ENCODE assay signal across 1 cellular context in the genomic region with DNA sequence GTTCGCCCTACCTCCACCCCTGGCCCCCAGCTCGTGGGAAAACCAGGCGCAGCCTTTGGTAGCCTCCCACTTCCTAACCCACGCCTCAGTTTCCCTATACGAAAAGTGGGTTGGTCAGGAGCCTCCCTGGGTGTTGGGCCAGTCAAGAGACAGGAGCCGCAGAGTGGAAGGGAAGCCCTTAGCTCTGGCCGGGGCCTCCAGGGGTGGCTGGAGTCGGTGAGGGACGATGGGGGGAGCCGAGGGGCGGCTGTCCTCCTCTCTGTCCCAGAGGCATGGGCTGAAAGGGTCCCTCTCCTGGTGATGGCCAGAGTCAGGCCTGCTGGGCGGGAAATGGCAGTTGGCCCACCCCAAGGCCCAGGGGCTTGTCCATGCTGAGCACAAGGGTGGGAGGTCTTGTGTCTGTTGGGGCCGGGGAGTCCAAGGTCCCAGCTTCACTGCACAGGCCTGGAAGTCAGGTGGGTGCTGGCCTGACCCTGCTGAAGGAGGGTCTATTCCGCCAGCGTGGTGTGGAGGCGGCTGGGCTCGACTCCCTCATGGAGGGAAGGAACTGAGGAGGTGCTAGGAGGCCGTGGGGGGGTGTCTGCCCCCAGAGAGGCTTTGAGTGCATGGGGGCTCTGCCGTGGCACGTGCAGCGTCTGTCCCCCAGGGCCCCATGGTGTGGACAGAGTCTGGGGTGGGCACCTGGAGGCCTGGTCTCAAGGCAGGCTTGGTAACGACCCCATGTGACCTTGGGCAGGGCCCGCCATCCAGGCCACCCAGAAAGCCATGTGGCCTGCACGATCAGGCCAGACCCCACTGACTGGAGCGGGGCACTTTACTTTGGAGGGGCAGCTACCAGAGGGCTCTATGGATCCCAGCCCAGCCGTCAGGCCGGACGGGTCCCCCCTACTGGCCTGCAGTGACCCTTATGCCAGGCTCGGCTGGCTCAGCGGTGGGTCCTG.
A peak's percentile ranks its signal among the peaks of the same experiment; 100 is the strongest.
TF ChIP-seq lines count a peak whose summit lies in the region.

No MANE protein-coding gene starts in this region.

TF ChIP-seq in HepG2, 621 proteins besides CTCF, POLR2A, EP300 and RAD21 (continued from another document and continues in another):
- no peak for TF ChIP-seq ZNF235 (CRISPR knock-in tag; IDR thresholded peaks at IDR 0.05; ENCODE audit: borderline replicate concordance)
- TF ChIP-seq, protein P1, sequence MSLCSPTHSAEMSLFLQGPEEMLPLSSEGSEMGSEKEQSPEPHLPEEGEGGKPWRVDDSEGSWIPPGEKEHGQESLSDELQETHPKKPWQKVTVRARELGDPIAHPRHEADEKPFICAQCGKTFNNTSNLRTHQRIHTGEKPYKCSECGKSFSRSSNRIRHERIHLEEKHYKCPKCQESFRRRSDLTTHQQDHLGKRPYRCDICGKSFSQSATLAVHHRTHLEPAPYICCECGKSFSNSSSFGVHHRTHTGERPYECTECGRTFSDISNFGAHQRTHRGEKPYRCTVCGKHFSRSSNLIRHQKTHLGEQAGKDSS (CRISPR knock-in tag; IDR thresholded peaks at IDR 0.05; ENCODE audit: borderline replicate concordance, low read depth): no peak; the same call in 1 of the 2 replicates
- TF ChIP-seq CEBPG (CRISPR knock-in tag; IDR thresholded peaks at IDR 0.05): no peak
- no peak for TF ChIP-seq ZSCAN30 (CRISPR knock-in tag; IDR thresholded peaks at IDR 0.05)
- TF ChIP-seq ASH2L (IDR thresholded peaks at IDR 0.05; ENCODE audit: insufficient read length, low read depth, low read length): no peak
- no peak for TF ChIP-seq ZNF749 (CRISPR knock-in tag; IDR thresholded peaks at IDR 0.05; ENCODE audit: borderline replicate concordance)
- peak; percentile 34; the same call in 1 of the 2 replicates for TF ChIP-seq ZNF12 (CRISPR knock-in tag; IDR thresholded peaks at IDR 0.05)
- TF ChIP-seq ZFP62 (CRISPR knock-in tag; IDR thresholded peaks at IDR 0.05): no peak
- no peak for TF ChIP-seq NFE2L2 (IDR thresholded peaks at IDR 0.05; ENCODE audit: low read length)
- no peak; the same call in 1 of the 2 replicates for TF ChIP-seq SNAI1 (CRISPR knock-in tag; IDR thresholded peaks at IDR 0.05; ENCODE audit: borderline replicate concordance)
- TF ChIP-seq GFI1 (CRISPR knock-in tag; IDR thresholded peaks at IDR 0.05; ENCODE audit: borderline replicate concordance): peak; percentile 3; the same call in 1 of the 2 replicates
- TF ChIP-seq, protein P2, sequence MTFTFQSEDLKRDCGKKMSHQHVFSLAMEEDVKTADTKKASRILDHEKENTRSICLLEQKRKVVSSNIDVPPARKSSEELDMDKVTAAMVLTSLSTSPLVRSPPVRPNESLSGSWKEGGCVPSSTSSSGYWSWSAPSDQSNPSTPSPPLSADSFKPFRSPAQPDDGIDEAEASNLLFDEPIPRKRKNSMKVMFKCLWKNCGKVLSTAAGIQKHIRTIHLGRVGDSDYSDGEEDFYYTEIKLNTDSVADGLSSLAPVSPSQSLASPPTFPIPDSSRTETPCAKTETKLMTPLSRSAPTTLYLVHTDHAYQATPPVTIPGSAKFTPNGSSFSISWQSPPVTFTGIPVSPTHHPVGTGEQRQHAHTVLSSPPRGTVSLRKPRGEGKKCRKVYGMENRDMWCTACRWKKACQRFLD (CRISPR knock-in tag; IDR thresholded peaks at IDR 0.05; ENCODE audit: borderline replicate concordance): no peak; the same call in 1 of the 2 replicates
- no peak; the same call in 1 of the 2 replicates for TF ChIP-seq SSRP1 (CRISPR knock-in tag; IDR thresholded peaks at IDR 0.05)
- no peak for TF ChIP-seq HMG20B (CRISPR knock-in tag; conservative IDR thresholded peaks at IDR 0.05)
- TF ChIP-seq SCMH1 (CRISPR knock-in tag; IDR thresholded peaks at IDR 0.05; ENCODE audit: borderline replicate concordance): no peak
- TF ChIP-seq, protein P3, sequence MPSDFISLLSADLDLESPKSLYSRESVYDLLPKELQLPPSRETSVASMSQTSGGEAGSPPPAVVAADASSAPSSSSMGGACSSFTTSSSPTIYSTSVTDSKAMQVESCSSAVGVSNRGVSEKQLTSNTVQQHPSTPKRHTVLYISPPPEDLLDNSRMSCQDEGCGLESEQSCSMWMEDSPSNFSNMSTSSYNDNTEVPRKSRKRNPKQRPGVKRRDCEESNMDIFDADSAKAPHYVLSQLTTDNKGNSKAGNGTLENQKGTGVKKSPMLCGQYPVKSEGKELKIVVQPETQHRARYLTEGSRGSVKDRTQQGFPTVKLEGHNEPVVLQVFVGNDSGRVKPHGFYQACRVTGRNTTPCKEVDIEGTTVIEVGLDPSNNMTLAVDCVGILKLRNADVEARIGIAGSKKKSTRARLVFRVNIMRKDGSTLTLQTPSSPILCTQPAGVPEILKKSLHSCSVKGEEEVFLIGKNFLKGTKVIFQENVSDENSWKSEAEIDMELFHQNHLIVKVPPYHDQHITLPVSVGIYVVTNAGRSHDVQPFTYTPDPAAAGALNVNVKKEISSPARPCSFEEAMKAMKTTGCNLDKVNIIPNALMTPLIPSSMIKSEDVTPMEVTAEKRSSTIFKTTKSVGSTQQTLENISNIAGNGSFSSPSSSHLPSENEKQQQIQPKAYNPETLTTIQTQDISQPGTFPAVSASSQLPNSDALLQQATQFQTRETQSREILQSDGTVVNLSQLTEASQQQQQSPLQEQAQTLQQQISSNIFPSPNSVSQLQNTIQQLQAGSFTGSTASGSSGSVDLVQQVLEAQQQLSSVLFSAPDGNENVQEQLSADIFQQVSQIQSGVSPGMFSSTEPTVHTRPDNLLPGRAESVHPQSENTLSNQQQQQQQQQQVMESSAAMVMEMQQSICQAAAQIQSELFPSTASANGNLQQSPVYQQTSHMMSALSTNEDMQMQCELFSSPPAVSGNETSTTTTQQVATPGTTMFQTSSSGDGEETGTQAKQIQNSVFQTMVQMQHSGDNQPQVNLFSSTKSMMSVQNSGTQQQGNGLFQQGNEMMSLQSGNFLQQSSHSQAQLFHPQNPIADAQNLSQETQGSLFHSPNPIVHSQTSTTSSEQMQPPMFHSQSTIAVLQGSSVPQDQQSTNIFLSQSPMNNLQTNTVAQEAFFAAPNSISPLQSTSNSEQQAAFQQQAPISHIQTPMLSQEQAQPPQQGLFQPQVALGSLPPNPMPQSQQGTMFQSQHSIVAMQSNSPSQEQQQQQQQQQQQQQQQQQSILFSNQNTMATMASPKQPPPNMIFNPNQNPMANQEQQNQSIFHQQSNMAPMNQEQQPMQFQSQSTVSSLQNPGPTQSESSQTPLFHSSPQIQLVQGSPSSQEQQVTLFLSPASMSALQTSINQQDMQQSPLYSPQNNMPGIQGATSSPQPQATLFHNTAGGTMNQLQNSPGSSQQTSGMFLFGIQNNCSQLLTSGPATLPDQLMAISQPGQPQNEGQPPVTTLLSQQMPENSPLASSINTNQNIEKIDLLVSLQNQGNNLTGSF (CRISPR knock-in tag; IDR thresholded peaks at IDR 0.05): no peak; the same call in 1 of the 2 replicates
- no peak for TF ChIP-seq ZNF572 (CRISPR knock-in tag; IDR thresholded peaks at IDR 0.05)
- TF ChIP-seq HMGA1 (CRISPR knock-in tag; conservative IDR thresholded peaks at IDR 0.05): no peak
- TF ChIP-seq, protein P4, sequence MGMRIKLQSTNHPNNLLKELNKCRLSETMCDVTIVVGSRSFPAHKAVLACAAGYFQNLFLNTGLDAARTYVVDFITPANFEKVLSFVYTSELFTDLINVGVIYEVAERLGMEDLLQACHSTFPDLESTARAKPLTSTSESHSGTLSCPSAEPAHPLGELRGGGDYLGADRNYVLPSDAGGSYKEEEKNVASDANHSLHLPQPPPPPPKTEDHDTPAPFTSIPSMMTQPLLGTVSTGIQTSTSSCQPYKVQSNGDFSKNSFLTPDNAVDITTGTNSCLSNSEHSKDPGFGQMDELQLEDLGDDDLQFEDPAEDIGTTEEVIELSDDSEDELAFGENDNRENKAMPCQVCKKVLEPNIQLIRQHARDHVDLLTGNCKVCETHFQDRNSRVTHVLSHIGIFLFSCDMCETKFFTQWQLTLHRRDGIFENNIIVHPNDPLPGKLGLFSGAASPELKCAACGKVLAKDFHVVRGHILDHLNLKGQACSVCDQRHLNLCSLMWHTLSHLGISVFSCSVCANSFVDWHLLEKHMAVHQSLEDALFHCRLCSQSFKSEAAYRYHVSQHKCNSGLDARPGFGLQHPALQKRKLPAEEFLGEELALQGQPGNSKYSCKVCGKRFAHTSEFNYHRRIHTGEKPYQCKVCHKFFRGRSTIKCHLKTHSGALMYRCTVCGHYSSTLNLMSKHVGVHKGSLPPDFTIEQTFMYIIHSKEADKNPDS (CRISPR knock-in tag; IDR thresholded peaks at IDR 0.05): no peak
- TF ChIP-seq, protein P5, sequence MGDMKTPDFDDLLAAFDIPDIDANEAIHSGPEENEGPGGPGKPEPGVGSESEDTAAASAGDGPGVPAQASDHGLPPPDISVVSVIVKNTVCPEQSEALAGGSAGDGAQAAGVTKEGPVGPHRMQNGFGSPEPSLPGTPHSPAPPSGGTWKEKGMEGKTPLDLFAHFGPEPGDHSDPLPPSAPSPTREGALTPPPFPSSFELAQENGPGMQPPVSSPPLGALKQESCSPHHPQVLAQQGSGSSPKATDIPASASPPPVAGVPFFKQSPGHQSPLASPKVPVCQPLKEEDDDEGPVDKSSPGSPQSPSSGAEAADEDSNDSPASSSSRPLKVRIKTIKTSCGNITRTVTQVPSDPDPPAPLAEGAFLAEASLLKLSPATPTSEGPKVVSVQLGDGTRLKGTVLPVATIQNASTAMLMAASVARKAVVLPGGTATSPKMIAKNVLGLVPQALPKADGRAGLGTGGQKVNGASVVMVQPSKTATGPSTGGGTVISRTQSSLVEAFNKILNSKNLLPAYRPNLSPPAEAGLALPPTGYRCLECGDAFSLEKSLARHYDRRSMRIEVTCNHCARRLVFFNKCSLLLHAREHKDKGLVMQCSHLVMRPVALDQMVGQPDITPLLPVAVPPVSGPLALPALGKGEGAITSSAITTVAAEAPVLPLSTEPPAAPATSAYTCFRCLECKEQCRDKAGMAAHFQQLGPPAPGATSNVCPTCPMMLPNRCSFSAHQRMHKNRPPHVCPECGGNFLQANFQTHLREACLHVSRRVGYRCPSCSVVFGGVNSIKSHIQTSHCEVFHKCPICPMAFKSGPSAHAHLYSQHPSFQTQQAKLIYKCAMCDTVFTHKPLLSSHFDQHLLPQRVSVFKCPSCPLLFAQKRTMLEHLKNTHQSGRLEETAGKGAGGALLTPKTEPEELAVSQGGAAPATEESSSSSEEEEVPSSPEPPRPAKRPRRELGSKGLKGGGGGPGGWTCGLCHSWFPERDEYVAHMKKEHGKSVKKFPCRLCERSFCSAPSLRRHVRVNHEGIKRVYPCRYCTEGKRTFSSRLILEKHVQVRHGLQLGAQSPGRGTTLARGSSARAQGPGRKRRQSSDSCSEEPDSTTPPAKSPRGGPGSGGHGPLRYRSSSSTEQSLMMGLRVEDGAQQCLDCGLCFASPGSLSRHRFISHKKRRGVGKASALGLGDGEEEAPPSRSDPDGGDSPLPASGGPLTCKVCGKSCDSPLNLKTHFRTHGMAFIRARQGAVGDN (CRISPR knock-in tag; IDR thresholded peaks at IDR 0.05): peak; percentile 93
- no peak for TF ChIP-seq FOXK2 (IDR thresholded peaks at IDR 0.05)
- no peak for TF ChIP-seq MAF1 (CRISPR knock-in tag; IDR thresholded peaks at IDR 0.05; ENCODE audit: borderline replicate concordance)
- 0 out of 2 replicates have a peak, but pooled peaks have one; percentile 64 for TF ChIP-seq CC2D1A (CRISPR knock-in tag; IDR thresholded peaks at IDR 0.05)
- 0 out of 2 replicates have a peak, but pooled peaks have one; percentile 7 for TF ChIP-seq ZNF251 (CRISPR knock-in tag; IDR thresholded peaks at IDR 0.05)
- TF ChIP-seq, protein P6, sequence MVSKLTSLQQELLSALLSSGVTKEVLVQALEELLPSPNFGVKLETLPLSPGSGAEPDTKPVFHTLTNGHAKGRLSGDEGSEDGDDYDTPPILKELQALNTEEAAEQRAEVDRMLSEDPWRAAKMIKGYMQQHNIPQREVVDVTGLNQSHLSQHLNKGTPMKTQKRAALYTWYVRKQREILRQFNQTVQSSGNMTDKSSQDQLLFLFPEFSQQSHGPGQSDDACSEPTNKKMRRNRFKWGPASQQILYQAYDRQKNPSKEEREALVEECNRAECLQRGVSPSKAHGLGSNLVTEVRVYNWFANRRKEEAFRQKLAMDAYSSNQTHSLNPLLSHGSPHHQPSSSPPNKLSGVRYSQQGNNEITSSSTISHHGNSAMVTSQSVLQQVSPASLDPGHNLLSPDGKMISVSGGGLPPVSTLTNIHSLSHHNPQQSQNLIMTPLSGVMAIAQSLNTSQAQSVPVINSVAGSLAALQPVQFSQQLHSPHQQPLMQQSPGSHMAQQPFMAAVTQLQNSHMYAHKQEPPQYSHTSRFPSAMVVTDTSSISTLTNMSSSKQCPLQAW (CRISPR knock-in tag; IDR thresholded peaks at IDR 0.05): no peak
- TF ChIP-seq, protein P7, sequence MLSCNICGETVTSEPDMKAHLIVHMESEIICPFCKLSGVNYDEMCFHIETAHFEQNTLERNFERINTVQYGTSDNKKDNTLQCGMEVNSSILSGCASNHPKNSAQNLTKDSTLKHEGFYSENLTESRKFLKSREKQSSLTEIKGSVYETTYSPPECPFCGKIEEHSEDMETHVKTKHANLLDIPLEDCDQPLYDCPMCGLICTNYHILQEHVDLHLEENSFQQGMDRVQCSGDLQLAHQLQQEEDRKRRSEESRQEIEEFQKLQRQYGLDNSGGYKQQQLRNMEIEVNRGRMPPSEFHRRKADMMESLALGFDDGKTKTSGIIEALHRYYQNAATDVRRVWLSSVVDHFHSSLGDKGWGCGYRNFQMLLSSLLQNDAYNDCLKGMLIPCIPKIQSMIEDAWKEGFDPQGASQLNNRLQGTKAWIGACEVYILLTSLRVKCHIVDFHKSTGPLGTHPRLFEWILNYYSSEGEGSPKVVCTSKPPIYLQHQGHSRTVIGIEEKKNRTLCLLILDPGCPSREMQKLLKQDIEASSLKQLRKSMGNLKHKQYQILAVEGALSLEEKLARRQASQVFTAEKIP (CRISPR knock-in tag; IDR thresholded peaks at IDR 0.05; ENCODE audit: borderline replicate concordance): no peak
- TF ChIP-seq PRPF4 (IDR thresholded peaks at IDR 0.05; ENCODE audit: low read depth, low read length, poor library complexity, severe bottlenecking): no peak
- TF ChIP-seq ZNF274 (CRISPR knock-in tag; IDR thresholded peaks at IDR 0.05): peak; percentile 38
- TF ChIP-seq AHR (CRISPR knock-in tag; IDR thresholded peaks at IDR 0.05): 0 out of 2 replicates have a peak, but pooled peaks have one; percentile 38
- TF ChIP-seq, protein P8, sequence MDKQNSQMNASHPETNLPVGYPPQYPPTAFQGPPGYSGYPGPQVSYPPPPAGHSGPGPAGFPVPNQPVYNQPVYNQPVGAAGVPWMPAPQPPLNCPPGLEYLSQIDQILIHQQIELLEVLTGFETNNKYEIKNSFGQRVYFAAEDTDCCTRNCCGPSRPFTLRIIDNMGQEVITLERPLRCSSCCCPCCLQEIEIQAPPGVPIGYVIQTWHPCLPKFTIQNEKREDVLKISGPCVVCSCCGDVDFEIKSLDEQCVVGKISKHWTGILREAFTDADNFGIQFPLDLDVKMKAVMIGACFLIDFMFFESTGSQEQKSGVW (CRISPR knock-in tag; IDR thresholded peaks at IDR 0.05; ENCODE audit: borderline replicate concordance): 0 out of 2 replicates have a peak, but pooled peaks have one; percentile 74
